ENCODE assay signal across 1 cellular context in genomic region chr17:41540921-41541625, GRCh38.
TF ChIP-seq lines count a peak whose summit lies in the region.

No MANE protein-coding gene starts in this region.

TF ChIP-seq in endothelial cell of umbilical vein, 7 proteins besides CTCF, POLR2A, EP300 and RAD21:
- TF ChIP-seq EZH2 (IDR thresholded peaks at IDR 0.05; ENCODE audit: borderline replicate concordance, low read depth, low read length, severe bottlenecking) (no peak), GATA2 (IDR thresholded peaks at IDR 0.05; ENCODE audit: insufficient read depth, insufficient read length, low read depth, low read length) (peak; percentile 63), FOS (IDR thresholded peaks at IDR 0.05; ENCODE audit: borderline replicate concordance, insufficient read depth, low read length) (peak; percentile 39)
